1 cellular context compared by ENCODE assay signal in the genomic region with DNA sequence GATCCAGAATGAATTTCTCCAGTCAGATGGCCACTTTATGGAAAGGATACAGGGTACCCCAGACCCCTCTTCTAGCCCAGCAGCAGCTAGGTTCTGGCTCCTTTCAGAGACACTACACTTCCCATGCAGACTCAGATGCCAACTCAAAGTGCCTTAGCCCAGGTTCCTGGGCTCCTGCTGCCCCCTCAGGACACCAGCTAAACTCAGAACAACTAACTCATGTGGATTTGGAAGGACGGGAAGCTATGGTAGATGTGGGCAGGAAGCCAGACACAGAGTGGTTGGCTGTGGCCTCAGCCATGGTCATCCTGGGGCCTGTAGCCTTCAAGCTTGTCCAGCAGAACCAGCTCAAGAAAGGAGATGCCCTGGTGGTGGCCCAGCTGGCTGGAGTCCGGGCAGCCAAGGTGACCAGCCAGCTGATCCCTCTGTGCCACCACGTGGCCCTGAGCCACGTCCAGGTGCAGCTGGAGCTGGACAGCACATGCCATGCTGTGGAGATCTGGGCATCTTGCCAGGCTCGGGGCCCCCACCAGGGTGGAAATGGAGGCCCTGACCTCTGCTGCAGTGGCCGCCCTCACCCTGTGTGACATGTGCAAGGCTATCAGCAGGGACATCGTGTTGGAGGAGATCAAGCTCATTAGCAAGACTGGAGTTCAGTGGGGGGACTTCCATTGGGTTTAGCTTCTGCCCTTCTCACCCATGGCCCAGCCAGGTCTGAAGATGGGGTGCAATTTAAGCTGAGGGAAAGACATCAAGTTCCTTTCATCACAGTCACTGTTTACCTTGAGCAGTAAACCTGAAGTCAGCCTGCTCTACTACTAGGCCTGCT.
A peak's percentile ranks its signal among the peaks of the same experiment; 100 is the strongest.
TF ChIP-seq lines count a peak whose summit lies in the region.

No MANE protein-coding gene starts in this region.

TF ChIP-seq in HepG2, 621 proteins besides CTCF, POLR2A, EP300 and RAD21 (continues in another document):
- TF ChIP-seq BHLHE40 (IDR thresholded peaks at IDR 0.05; ENCODE audit: low read length) (0 out of 2 replicates have a peak, but pooled peaks have one; percentile 10), NCOA2 (CRISPR knock-in tag; IDR thresholded peaks at IDR 0.05) (no peak), SP5 (CRISPR knock-in tag; IDR thresholded peaks at IDR 0.05; ENCODE audit: borderline replicate concordance, low read depth) (no peak), ELF4 (CRISPR knock-in tag; IDR thresholded peaks at IDR 0.05; ENCODE audit: borderline replicate concordance) (no peak), NR2F1 (CRISPR knock-in tag; IDR thresholded peaks at IDR 0.05) (peak; percentile 41 to 77; a peak in 1 of 4 replicates), EEA1 (CRISPR knock-in tag; IDR thresholded peaks at IDR 0.05; ENCODE audit: borderline replicate concordance) (no peak), ZNF432 (CRISPR knock-in tag; IDR thresholded peaks at IDR 0.05; ENCODE audit: borderline replicate concordance) (no peak), SALL1 (CRISPR knock-in tag; IDR thresholded peaks at IDR 0.05) (peak; percentile 60; the same call in 1 of the 2 replicates), RNF2 (conservative IDR thresholded peaks at IDR 0.05; ENCODE audit: low read depth) (no peak), ZBTB7A (CRISPR knock-in tag; IDR thresholded peaks at IDR 0.05) (no peak), KDM1A (CRISPR knock-in tag; IDR thresholded peaks at IDR 0.05) (no peak), U2AF1 (optimal IDR thresholded peaks at IDR 0.05; ENCODE audit: low read depth, low read length) (no peak), KDM6A (CRISPR knock-in tag; IDR thresholded peaks at IDR 0.05; ENCODE audit: low read depth) (no peak), ZBTB42 (CRISPR knock-in tag; IDR thresholded peaks at IDR 0.05) (no peak), ZNF484 (CRISPR knock-in tag; IDR thresholded peaks at IDR 0.05; ENCODE audit: borderline replicate concordance, low read depth) (no peak), ZNF383 (CRISPR knock-in tag; IDR thresholded peaks at IDR 0.05; ENCODE audit: borderline replicate concordance) (no peak), HMG20B (CRISPR knock-in tag; conservative IDR thresholded peaks at IDR 0.05) (no peak), DPF2 (CRISPR knock-in tag; IDR thresholded peaks at IDR 0.05; ENCODE audit: borderline replicate concordance, low read depth) (no peak), ZNF775 (CRISPR knock-in tag; IDR thresholded peaks at IDR 0.05; ENCODE audit: borderline replicate concordance) (no peak), ZNF468 (CRISPR knock-in tag; IDR thresholded peaks at IDR 0.05) (no peak), ZNF773 (CRISPR knock-in tag; IDR thresholded peaks at IDR 0.05; ENCODE audit: borderline replicate concordance) (no peak), TGIF2 (CRISPR knock-in tag; IDR thresholded peaks at IDR 0.05) (no peak), ZFX (CRISPR knock-in tag; IDR thresholded peaks at IDR 0.05; ENCODE audit: low read depth) (peak; percentile 19; the same call in 1 of the 2 replicates), ZNF138 (CRISPR knock-in tag; IDR thresholded peaks at IDR 0.05; ENCODE audit: low read depth) (no peak), REL (CRISPR knock-in tag; conservative IDR thresholded peaks at IDR 0.05) (no peak), GFI1 (CRISPR knock-in tag; IDR thresholded peaks at IDR 0.05; ENCODE audit: borderline replicate concordance) (no peak), JUND (CRISPR knock-in tag; IDR thresholded peaks at IDR 0.05) (no peak), ZNF747 (CRISPR knock-in tag; IDR thresholded peaks at IDR 0.05; ENCODE audit: borderline replicate concordance) (no peak), ZNF652 (CRISPR knock-in tag; IDR thresholded peaks at IDR 0.05; ENCODE audit: borderline replicate concordance, low read depth) (no peak), KDM3A (CRISPR knock-in tag; IDR thresholded peaks at IDR 0.05; ENCODE audit: low read depth) (no peak), MXI1 (IDR thresholded peaks at IDR 0.05; ENCODE audit: borderline replicate concordance, low read depth, low read length) (peak; percentile 37; the same call in 1 of the 3 replicates), NFATC3 (CRISPR knock-in tag; IDR thresholded peaks at IDR 0.05) (no peak), BORCS8-MEF2B (CRISPR knock-in tag; IDR thresholded peaks at IDR 0.05) (peak; percentile 49; the same call in 1 of the 2 replicates), TEAD3 (CRISPR knock-in tag; optimal IDR thresholded peaks at IDR 0.05; ENCODE audit: borderline replicate concordance) (peak; percentile 22), ZSCAN21 (CRISPR knock-in tag; IDR thresholded peaks at IDR 0.05; ENCODE audit: borderline replicate concordance) (no peak), HNRNPK (IDR thresholded peaks at IDR 0.05; ENCODE audit: low read depth, low read length, poor library complexity, severe bottlenecking) (no peak), MTA1 (CRISPR knock-in tag; IDR thresholded peaks at IDR 0.05; ENCODE audit: borderline replicate concordance) (no peak; the same call in 1 of the 2 replicates)
- TF ChIP-seq, protein P1, sequence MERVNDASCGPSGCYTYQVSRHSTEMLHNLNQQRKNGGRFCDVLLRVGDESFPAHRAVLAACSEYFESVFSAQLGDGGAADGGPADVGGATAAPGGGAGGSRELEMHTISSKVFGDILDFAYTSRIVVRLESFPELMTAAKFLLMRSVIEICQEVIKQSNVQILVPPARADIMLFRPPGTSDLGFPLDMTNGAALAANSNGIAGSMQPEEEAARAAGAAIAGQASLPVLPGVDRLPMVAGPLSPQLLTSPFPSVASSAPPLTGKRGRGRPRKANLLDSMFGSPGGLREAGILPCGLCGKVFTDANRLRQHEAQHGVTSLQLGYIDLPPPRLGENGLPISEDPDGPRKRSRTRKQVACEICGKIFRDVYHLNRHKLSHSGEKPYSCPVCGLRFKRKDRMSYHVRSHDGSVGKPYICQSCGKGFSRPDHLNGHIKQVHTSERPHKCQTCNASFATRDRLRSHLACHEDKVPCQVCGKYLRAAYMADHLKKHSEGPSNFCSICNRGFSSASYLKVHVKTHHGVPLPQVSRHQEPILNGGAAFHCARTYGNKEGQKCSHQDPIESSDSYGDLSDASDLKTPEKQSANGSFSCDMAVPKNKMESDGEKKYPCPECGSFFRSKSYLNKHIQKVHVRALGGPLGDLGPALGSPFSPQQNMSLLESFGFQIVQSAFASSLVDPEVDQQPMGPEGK (CRISPR knock-in tag; IDR thresholded peaks at IDR 0.05), result peak; percentile 83; the same call in 1 of the 2 replicates
- TF ChIP-seq, protein P2, sequence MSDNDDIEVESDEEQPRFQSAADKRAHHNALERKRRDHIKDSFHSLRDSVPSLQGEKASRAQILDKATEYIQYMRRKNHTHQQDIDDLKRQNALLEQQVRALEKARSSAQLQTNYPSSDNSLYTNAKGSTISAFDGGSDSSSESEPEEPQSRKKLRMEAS (IDR thresholded peaks at IDR 0.05), result peak; percentile 78; the same call in 1 of the 2 replicates
- TF ChIP-seq, protein P3, sequence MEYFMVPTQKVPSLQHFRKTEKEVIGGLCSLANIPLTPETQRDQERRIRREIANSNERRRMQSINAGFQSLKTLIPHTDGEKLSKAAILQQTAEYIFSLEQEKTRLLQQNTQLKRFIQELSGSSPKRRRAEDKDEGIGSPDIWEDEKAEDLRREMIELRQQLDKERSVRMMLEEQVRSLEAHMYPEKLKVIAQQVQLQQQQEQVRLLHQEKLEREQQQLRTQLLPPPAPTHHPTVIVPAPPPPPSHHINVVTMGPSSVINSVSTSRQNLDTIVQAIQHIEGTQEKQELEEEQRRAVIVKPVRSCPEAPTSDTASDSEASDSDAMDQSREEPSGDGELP (IDR thresholded peaks at IDR 0.05; ENCODE audit: borderline replicate concordance, low read depth), result peak; percentile 82; the same call in 1 of the 2 replicates
- TF ChIP-seq, protein P4, sequence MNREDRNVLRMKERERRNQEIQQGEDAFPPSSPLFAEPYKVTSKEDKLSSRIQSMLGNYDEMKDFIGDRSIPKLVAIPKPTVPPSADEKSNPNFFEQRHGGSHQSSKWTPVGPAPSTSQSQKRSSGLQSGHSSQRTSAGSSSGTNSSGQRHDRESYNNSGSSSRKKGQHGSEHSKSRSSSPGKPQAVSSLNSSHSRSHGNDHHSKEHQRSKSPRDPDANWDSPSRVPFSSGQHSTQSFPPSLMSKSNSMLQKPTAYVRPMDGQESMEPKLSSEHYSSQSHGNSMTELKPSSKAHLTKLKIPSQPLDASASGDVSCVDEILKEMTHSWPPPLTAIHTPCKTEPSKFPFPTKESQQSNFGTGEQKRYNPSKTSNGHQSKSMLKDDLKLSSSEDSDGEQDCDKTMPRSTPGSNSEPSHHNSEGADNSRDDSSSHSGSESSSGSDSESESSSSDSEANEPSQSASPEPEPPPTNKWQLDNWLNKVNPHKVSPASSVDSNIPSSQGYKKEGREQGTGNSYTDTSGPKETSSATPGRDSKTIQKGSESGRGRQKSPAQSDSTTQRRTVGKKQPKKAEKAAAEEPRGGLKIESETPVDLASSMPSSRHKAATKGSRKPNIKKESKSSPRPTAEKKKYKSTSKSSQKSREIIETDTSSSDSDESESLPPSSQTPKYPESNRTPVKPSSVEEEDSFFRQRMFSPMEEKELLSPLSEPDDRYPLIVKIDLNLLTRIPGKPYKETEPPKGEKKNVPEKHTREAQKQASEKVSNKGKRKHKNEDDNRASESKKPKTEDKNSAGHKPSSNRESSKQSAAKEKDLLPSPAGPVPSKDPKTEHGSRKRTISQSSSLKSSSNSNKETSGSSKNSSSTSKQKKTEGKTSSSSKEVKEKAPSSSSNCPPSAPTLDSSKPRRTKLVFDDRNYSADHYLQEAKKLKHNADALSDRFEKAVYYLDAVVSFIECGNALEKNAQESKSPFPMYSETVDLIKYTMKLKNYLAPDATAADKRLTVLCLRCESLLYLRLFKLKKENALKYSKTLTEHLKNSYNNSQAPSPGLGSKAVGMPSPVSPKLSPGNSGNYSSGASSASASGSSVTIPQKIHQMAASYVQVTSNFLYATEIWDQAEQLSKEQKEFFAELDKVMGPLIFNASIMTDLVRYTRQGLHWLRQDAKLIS (CRISPR knock-in tag; IDR thresholded peaks at IDR 0.05), result no peak
- TF ChIP-seq, protein P5, sequence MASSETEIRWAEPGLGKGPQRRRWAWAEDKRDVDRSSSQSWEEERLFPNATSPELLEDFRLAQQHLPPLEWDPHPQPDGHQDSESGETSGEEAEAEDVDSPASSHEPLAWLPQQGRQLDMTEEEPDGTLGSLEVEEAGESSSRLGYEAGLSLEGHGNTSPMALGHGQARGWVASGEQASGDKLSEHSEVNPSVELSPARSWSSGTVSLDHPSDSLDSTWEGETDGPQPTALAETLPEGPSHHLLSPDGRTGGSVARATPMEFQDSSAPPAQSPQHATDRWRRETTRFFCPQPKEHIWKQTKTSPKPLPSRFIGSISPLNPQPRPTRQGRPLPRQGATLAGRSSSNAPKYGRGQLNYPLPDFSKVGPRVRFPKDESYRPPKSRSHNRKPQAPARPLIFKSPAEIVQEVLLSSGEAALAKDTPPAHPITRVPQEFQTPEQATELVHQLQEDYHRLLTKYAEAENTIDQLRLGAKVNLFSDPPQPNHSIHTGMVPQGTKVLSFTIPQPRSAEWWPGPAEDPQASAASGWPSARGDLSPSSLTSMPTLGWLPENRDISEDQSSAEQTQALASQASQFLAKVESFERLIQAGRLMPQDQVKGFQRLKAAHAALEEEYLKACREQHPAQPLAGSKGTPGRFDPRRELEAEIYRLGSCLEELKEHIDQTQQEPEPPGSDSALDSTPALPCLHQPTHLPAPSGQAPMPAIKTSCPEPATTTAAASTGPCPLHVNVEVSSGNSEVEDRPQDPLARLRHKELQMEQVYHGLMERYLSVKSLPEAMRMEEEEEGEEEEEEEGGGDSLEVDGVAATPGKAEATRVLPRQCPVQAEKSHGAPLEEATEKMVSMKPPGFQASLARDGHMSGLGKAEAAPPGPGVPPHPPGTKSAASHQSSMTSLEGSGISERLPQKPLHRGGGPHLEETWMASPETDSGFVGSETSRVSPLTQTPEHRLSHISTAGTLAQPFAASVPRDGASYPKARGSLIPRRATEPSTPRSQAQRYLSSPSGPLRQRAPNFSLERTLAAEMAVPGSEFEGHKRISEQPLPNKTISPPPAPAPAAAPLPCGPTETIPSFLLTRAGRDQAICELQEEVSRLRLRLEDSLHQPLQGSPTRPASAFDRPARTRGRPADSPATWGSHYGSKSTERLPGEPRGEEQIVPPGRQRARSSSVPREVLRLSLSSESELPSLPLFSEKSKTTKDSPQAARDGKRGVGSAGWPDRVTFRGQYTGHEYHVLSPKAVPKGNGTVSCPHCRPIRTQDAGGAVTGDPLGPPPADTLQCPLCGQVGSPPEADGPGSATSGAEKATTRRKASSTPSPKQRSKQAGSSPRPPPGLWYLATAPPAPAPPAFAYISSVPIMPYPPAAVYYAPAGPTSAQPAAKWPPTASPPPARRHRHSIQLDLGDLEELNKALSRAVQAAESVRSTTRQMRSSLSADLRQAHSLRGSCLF (CRISPR knock-in tag; IDR thresholded peaks at IDR 0.05; ENCODE audit: borderline replicate concordance), result no peak
- TF ChIP-seq, protein P6, sequence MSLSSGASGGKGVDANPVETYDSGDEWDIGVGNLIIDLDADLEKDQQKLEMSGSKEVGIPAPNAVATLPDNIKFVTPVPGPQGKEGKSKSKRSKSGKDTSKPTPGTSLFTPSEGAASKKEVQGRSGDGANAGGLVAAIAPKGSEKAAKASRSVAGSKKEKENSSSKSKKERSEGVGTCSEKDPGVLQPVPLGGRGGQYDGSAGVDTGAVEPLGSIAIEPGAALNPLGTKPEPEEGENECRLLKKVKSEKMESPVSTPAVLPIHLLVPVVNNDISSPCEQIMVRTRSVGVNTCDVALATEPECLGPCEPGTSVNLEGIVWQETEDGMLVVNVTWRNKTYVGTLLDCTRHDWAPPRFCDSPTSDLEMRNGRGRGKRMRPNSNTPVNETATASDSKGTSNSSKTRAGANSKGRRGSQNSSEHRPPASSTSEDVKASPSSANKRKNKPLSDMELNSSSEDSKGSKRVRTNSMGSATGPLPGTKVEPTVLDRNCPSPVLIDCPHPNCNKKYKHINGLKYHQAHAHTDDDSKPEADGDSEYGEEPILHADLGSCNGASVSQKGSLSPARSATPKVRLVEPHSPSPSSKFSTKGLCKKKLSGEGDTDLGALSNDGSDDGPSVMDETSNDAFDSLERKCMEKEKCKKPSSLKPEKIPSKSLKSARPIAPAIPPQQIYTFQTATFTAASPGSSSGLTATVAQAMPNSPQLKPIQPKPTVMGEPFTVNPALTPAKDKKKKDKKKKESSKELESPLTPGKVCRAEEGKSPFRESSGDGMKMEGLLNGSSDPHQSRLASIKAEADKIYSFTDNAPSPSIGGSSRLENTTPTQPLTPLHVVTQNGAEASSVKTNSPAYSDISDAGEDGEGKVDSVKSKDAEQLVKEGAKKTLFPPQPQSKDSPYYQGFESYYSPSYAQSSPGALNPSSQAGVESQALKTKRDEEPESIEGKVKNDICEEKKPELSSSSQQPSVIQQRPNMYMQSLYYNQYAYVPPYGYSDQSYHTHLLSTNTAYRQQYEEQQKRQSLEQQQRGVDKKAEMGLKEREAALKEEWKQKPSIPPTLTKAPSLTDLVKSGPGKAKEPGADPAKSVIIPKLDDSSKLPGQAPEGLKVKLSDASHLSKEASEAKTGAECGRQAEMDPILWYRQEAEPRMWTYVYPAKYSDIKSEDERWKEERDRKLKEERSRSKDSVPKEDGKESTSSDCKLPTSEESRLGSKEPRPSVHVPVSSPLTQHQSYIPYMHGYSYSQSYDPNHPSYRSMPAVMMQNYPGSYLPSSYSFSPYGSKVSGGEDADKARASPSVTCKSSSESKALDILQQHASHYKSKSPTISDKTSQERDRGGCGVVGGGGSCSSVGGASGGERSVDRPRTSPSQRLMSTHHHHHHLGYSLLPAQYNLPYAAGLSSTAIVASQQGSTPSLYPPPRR (CRISPR knock-in tag; IDR thresholded peaks at IDR 0.05; ENCODE audit: borderline replicate concordance), result no peak
- TF ChIP-seq, protein P7, sequence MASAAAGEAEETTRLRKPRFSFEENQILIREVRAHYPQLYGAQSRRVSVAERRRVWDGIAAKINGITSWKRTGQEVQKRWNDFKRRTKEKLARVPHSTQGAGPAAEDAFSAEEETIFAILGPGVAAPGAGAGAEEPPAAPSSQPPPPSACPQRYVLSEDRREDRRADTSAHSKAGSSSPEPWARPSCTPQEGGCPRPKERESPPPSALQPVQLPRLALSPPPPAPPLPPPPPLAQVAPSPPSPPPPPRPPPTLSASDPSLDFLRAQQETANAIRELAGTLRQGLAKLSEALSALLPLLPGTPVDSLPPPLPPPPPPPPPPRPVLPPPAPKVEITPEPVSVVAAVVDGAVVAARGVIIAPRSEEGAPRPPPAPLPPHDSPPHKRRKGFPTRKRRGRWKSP (CRISPR knock-in tag; IDR thresholded peaks at IDR 0.05), result no peak
